In genomic region chr7:129610709-129611245, GRCh38 we compare ENCODE assay signal across 8 cellular contexts. TPM values are rescaled to one million over a fixed set of nuclear protein-coding genes. Genes with fewer than 3 reads are reported as not detected.
DNase-seq lines count a peak whose midpoint lies in the region; ATAC-seq, FAIRE-seq and TF ChIP-seq lines count a peak whose summit lies in the region.

No MANE protein-coding gene starts in this region.

- DNase-seq in DND-41 (no peak), RWPE2 (ENCODE audit: low spot score) (no peak), endothelial cell of umbilical vein (ENCODE audit: low read depth, low spot score) (no peak), pancreas (peak in 1 of 6 donors; percentile 4), GF-D8 (lab: John Stamatoyannopoulos, UW) (no peak), NCI-H2107 treated with DMSO at 0.1 percent for 48 hours (lab: John Stamatoyannopoulos, UW; ENCODE audit: unreplicated experiment) (no peak), NCI-H2171 treated with DMSO at 0.1 percent for 48 hours (lab: John Stamatoyannopoulos, UW) (no peak)
- no peak for DNase-seq in NK-92 treated with Interleukin-12 subunit alpha and Interleukin-12 subunit beta, amount 100 ng/mL, for 24 hours (lab: John Stamatoyannopoulos, UW)

- H4K20me1 ChIP-seq in DND-41 (ENCODE audit: insufficient read depth, low read length) (peaks cover 31% of the 10 kb centered on the region), endothelial cell of umbilical vein (replicated peaks; ENCODE audit: control insufficient read depth, extremely low read depth, insufficient read depth, low read length) (peaks cover 4% of the 10 kb centered on the region)

- POLR2A ChIA-PET in endothelial cell of umbilical vein (lab: Charles Lee), result no interaction called here

- H2AFZ ChIP-seq in DND-41 (ENCODE audit: low read depth, low read length) (peak overlapping the region; percentile 89), endothelial cell of umbilical vein (ENCODE audit: low read depth, low read length) (peak overlapping the region; percentile 61)

- H3K4me2 ChIP-seq in DND-41 (ENCODE audit: insufficient read depth, low read length) (peak overlapping the region; percentile 74), endothelial cell of umbilical vein (ENCODE audit: insufficient read depth, low read length) (peak overlapping the region; percentile 94)

- H3K27ac ChIP-seq in DND-41 (ENCODE audit: low read length), result peak overlapping the region; percentile 87
- peak overlapping the region; percentile 68 for H3K27ac ChIP-seq in RWPE2 (ENCODE audit: poor library complexity, severe bottlenecking)
- H3K27ac ChIP-seq in endothelial cell of umbilical vein (ENCODE audit: insufficient read depth, low read depth, low read length), result peak overlapping the region; percentile 81
- H3K27ac ChIP-seq in pancreas, result peak overlapping the region; percentile 65 to 89 (median 80)

- CTCF ChIA-PET in endothelial cell of umbilical vein (lab: Charles Lee), result interaction anchor here (1.0 to 3.8 kb wide), 4 partner anchors 15 to 214 kb away, joined by 3 to 133 read pairs (median 38); no protein-coding TSS in a partner anchor

- no peaks in the 10 kb centered on the region for H3K9me1 ChIP-seq in endothelial cell of umbilical vein (replicated peaks; ENCODE audit: control insufficient read depth, extremely low read depth, insufficient read depth, low read length)

- peaks cover 51% of the 10 kb centered on the region for H3K4me1 ChIP-seq in DND-41 (ENCODE audit: insufficient read depth, low read length)
- peaks cover 17% of the 10 kb centered on the region for H3K4me1 ChIP-seq in RWPE2 (ENCODE audit: insufficient read depth, poor library complexity, severe bottlenecking)
- H3K4me1 ChIP-seq in endothelial cell of umbilical vein (ENCODE audit: control insufficient read depth, extremely low read depth, insufficient read depth, low read length), result peaks cover 13% of the 10 kb centered on the region
- peaks cover 0 to 26% (median 11%) of the 10 kb centered on the region in 3 donors for H3K4me1 ChIP-seq in pancreas

- H3K27me3 ChIP-seq in DND-41 (ENCODE audit: insufficient read depth, low read length, poor library complexity), result no peaks in the 10 kb centered on the region
- no peaks in the 10 kb centered on the region for H3K27me3 ChIP-seq in RWPE2 (ENCODE audit: insufficient read depth, poor library complexity, severe bottlenecking)
- H3K27me3 ChIP-seq in endothelial cell of umbilical vein (ENCODE audit: control insufficient read depth in 2 of 2, insufficient read depth in 2 of 2, low read length in 2 of 2), result no peaks in the 10 kb centered on the region
- H3K27me3 ChIP-seq in pancreas, result no peaks in the 10 kb centered on the region

- H3K9ac ChIP-seq in DND-41 (ENCODE audit: low read depth, low read length) (peak overlapping the region; percentile 87), endothelial cell of umbilical vein (replicated peaks; ENCODE audit: extremely low read depth, insufficient read depth, low read length) (peak overlapping the region; percentile 97)

- no peak for TF ChIP-seq CTCF in DND-41 (IDR thresholded peaks at IDR 0.05; ENCODE audit: borderline replicate concordance, extremely low read depth, low read length, poor library complexity, severe bottlenecking)
- no peak for TF ChIP-seq CTCF in RWPE2 (IDR thresholded peaks at IDR 0.05; ENCODE audit: poor library complexity, severe bottlenecking)
- TF ChIP-seq CTCF in endothelial cell of umbilical vein (IDR thresholded peaks at IDR 0.05; ENCODE audit: extremely low read depth in 1 of 2, insufficient read depth in 1 of 2, low read depth in 1 of 2, low read length in 2 of 2), result no peak
- TF ChIP-seq CTCF in pancreas (IDR thresholded peaks at IDR 0.05), result no peak

- H3K9me3 ChIP-seq in DND-41 (ENCODE audit: insufficient read depth, low read length, severe bottlenecking) (no peaks in the 10 kb centered on the region), RWPE2 (ENCODE audit: severe bottlenecking) (no peaks in the 10 kb centered on the region), endothelial cell of umbilical vein (replicated peaks; ENCODE audit: control insufficient read depth, insufficient read depth, low read length) (no peaks in the 10 kb centered on the region), pancreas (no peaks in the 10 kb centered on the region)

- H3K79me2 ChIP-seq in DND-41 (ENCODE audit: insufficient read depth, low read length) (peaks cover 66% of the 10 kb centered on the region), endothelial cell of umbilical vein (ENCODE audit: control insufficient read depth, insufficient read depth, low read length) (peaks cover 50% of the 10 kb centered on the region)

- intact Hi-C loops in endothelial cell of umbilical vein (cut with micrococcal nuclease), result loop anchor here (1.0 kb wide), 1 partner anchor 176 kb away; the partner anchor contains the start of gene STRIP2
- intact Hi-C loops in pancreas (cut with DNase I), result no loop called here

- H3K4me3 ChIP-seq in DND-41 (ENCODE audit: low read depth in 1 of 2, low read length in 2 of 2) (peak overlapping the region; percentile 79 to 94), RWPE2 (ENCODE audit: severe bottlenecking) (peak overlapping the region; percentile 75), endothelial cell of umbilical vein (replicated peaks in 1 of 3; ENCODE audit: insufficient read depth in 1 of 3, low read depth in 1 of 3, low read length in 3 of 3) (peak overlapping the region; percentile 84 to 96 (median 95)), pancreas (peak overlapping the region; percentile 64 to 89 (median 84))

- TF ChIP-seq POLR2A in endothelial cell of umbilical vein (IDR thresholded peaks at IDR 0.05; ENCODE audit: low read depth, low read length), result no peak

- FAIRE-seq in endothelial cell of umbilical vein (lab: Jason Lieb, UNC) (no peak), pancreas (lab: Jason Lieb, UNC) (no peak)

- dilution Hi-C loops in endothelial cell of umbilical vein (cut with MboI; ENCODE audit: extremely low pct_ligation_motif_present, low sequenced_read_pairs), result no loop called here

- ATAC-seq in DND-41 (ENCODE audit: insufficient read depth, low read depth) (no peak), RWPE2 (ENCODE audit: low read depth) (no peak), pancreas (no peak)

- BruUV-seq in endothelial cell of umbilical vein (replicated peaks; lab: Mats Ljungman, UMichigan), result no TSS peak

- 8 to 10% methylated on average over 17 of the region's 17 CpGs for WGBS in pancreas, 2 donors

- H3K36me3 ChIP-seq in DND-41 (ENCODE audit: insufficient read depth, low read length) (peaks cover 35% of the 10 kb centered on the region), RWPE2 (ENCODE audit: low read depth) (peaks cover 19% of the 10 kb centered on the region), endothelial cell of umbilical vein (ENCODE audit: control insufficient read depth in 2 of 2, extremely low read depth in 1 of 2, insufficient read depth in 2 of 2, low read length in 2 of 2) (no peaks in the 10 kb centered on the region), pancreas (no peaks in the 10 kb centered on the region)

TF ChIP-seq in endothelial cell of umbilical vein, 7 proteins besides CTCF, POLR2A, EP300 and RAD21:
- TF ChIP-seq POLR2AphosphoS5 (IDR thresholded peaks at IDR 0.05; ENCODE audit: insufficient read depth, low read depth, low read length) (no peak), MAX (IDR thresholded peaks at IDR 0.05; ENCODE audit: insufficient read depth, insufficient read length) (no peak), EZH2 (IDR thresholded peaks at IDR 0.05; ENCODE audit: borderline replicate concordance, low read depth, low read length, severe bottlenecking) (no peak), GATA2 (IDR thresholded peaks at IDR 0.05; ENCODE audit: insufficient read depth, insufficient read length, low read depth, low read length) (no peak), JUN (IDR thresholded peaks at IDR 0.05; ENCODE audit: borderline replicate concordance, insufficient read depth, insufficient read length, low read depth) (no peak)
TF ChIP-seq in endothelial cell of umbilical vein: peak in this region for 0.

RNA-seq across cellular contexts. Expression of gene NRF1, which starts 0.7 kb away (rescaled TPM):
- total RNA-seq in endothelial cell of umbilical vein (17.4 and 20.3 TPM in 2 replicates), pancreas (10 to 100 TPM in 1 of 6 donors, 1 to 10 TPM in 5; 5.5 to 11.2 (median 7.0) TPM)
- polyA plus RNA-seq in endothelial cell of umbilical vein (12.3 and 14.6 TPM in 2 replicates), pancreas (1 to 10 TPM; 6.5 to 8.1 TPM)
- 10.7 and 11.5 TPM in 2 replicates for polyA plus RNA-seq in endothelial cell of umbilical vein (2011; cell fraction: cytosol; rRNA removed)
- polyA plus RNA-seq in endothelial cell of umbilical vein (2011; cell fraction: nucleus; rRNA removed), result 33.9 and 34.1 TPM in 2 replicates
- polyA plus RNA-seq in endothelial cell of umbilical vein (2012), result 8.0 and 10.5 TPM in 2 replicates
- 47.2 and 53.1 TPM in 2 replicates for polyA minus RNA-seq in endothelial cell of umbilical vein
- 17.7 TPM for polyA minus RNA-seq in endothelial cell of umbilical vein (2011; cell fraction: cytosol; rRNA and poly(A)+ RNA removed)
- 37.5 and 63.6 TPM in 2 replicates for polyA minus RNA-seq in endothelial cell of umbilical vein (2011; cell fraction: nucleus; rRNA and poly(A)+ RNA removed)
